Comparison of ENCODE assay signal across 7 cellular contexts in the genomic region with DNA sequence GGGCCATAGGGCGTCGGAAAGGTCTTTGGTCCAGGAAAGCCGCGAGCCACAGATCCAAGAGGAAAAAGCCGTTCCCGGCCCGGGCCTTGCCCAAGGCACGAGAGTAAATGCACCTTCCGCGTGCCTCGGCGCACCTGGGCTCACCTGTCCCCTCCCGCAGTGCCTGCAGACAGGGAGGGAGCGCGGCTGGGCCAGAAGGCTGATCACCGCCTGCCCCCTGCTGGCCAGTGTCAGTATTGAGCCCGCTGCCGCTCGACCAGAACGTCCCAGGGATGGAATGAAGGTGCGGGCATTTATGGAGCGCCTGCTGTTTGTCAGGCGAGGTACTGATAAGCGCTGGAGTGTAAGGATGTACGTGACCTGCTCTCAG. TPM values are rescaled to one million over a fixed set of nuclear protein-coding genes. Genes with fewer than 3 reads are reported as not detected.
DNase-seq lines count a peak whose midpoint lies in the region; ATAC-seq lines count a peak whose summit lies in the region.

No MANE protein-coding gene starts in this region.

- H3K27me3 ChIP-seq in effector memory CD4-positive, alpha-beta T cell (replicated peaks; ENCODE audit: control insufficient read depth, insufficient read depth, low read length, poor library complexity, severe bottlenecking): no peaks in the 10 kb centered on the region

- H3K36me3 ChIP-seq in effector memory CD4-positive, alpha-beta T cell (ENCODE audit: control insufficient read depth, insufficient read depth, low read length): no peaks in the 10 kb centered on the region

- H3K4me1 ChIP-seq in effector memory CD4-positive, alpha-beta T cell (ENCODE audit: control insufficient read depth, insufficient read depth, low read length, poor library complexity, severe bottlenecking): peaks cover 9% of the 10 kb centered on the region

- DNase-seq in NCI-H82 (lab: John Stamatoyannopoulos, UW) (peak; percentile 82), lung microvascular endothelial cell (ENCODE audit: low read depth in 2 of 2) (peak; percentile 66 to 80)
- DNase-seq in activated CD8-positive, alpha-beta memory T cell treated with anti-CD3 and anti-CD28 coated beads for 24 hours: peak; percentile 96
- peak; percentile 67 to 76 (median 71) for DNase-seq in effector memory CD4-positive, alpha-beta T cell
- peak; percentile 68 to 81 (median 75) for DNase-seq in stimulated activated CD4-positive, alpha-beta T cell treated with anti-CD3 and anti-CD28 coated beads, TNF-alpha, amount 100 ng/mL, for 4 hours (ENCODE audit: low read depth in 3 of 3)

- H3K27ac ChIP-seq in effector memory CD4-positive, alpha-beta T cell (ENCODE audit: insufficient read depth, low read length, poor library complexity, severe bottlenecking): no peak overlapping the region

- ATAC-seq in GM18519 (IDR thresholded peaks at IDR 0.05; ENCODE audit: low FRiP score, unreplicated experiment) (peak; percentile 66), HG03565 (IDR thresholded peaks at IDR 0.05; ENCODE audit: unreplicated experiment) (peak; percentile 71)

- peak overlapping the region; percentile 3 for H3K4me3 ChIP-seq in effector memory CD4-positive, alpha-beta T cell (ENCODE audit: insufficient read depth, low read depth, low read length, poor library complexity, severe bottlenecking)

- no peaks in the 10 kb centered on the region for H3K9me3 ChIP-seq in effector memory CD4-positive, alpha-beta T cell (ENCODE audit: control insufficient read depth, low read length)

RNA-seq across cellular contexts. Expression of a gene that starts 0.7 kb away (rescaled TPM):
- total RNA-seq in lung microvascular endothelial cell: under 0.01 and 0.65 TPM in 2 replicates

RNA-seq across cellular contexts. Expression of a gene that starts 22.4 kb away (rescaled TPM):
- total RNA-seq in lung microvascular endothelial cell: 5.9 and 6.5 TPM in 2 replicates

RNA-seq across cellular contexts. Expression of a gene that starts 26.7 kb away (rescaled TPM):
- total RNA-seq in lung microvascular endothelial cell: under 0.01 TPM in 1 of 2 replicates, not detected in the other
